In the genomic region with DNA sequence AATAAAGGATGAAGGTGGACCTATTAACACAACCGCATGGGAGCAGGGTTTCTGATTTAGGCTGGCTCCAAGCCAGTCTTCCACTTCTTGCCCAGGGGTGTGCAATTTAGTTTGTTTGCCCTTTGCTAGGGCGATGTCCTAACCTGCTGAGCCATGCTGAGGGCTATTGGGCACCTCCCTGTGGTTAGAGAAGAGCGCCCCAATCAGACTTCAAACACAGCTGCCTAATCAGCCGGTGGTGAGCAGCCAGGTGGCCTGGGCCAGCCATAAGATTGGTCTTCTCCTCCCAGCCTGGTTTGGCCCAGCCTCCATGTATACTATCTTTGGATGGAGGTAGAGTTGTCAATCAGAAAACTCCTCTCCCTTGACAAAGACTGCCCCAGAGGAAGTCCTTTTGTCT, we compare ENCODE assay signal across 1 cellular context.
TF ChIP-seq lines count a peak whose summit lies in the region.

No MANE protein-coding gene starts in this region.

TF ChIP-seq in K562, 482 proteins besides CTCF, POLR2A, EP300 and RAD21:
- TF ChIP-seq HDGF (IDR thresholded peaks at IDR 0.05) (no peak), ELF4 (CRISPR knock-in tag; IDR thresholded peaks at IDR 0.05) (no peak), TCF3 (CRISPR knock-in tag; IDR thresholded peaks at IDR 0.05) (0 out of 2 replicates have a peak, but pooled peaks have one; percentile 12), E2F6 (IDR thresholded peaks at IDR 0.05; ENCODE audit: borderline replicate concordance in 1 of 2, extremely low read depth in 1 of 2, insufficient read depth in 1 of 2, insufficient read length in 1 of 2, low read depth in 1 of 2, low read length in 1 of 2, poor library complexity in 1 of 2, severe bottlenecking in 1 of 2) (peak in 1 of 2 experiments; percentile 56), AFF4 (CRISPR knock-in tag; IDR thresholded peaks at IDR 0.05) (no peak), NFYB (IDR thresholded peaks at IDR 0.05; ENCODE audit: extremely low read depth, insufficient read length) (peak; percentile 12), GATAD2A (IDR thresholded peaks at IDR 0.05) (no peak), L3MBTL2 (IDR thresholded peaks at IDR 0.05) (peak; percentile 53; the same call in 1 of the 2 replicates), TCF7 (IDR thresholded peaks at IDR 0.05; ENCODE audit: borderline replicate concordance) (no peak), LCOR (CRISPR knock-in tag; IDR thresholded peaks at IDR 0.05) (no peak), BRF1 (IDR thresholded peaks at IDR 0.05; ENCODE audit: borderline replicate concordance, extremely low read depth, insufficient read length) (no peak), ADNP (tag; IDR thresholded peaks at IDR 0.05) (no peak), ZKSCAN8 (CRISPR knock-in tag; IDR thresholded peaks at IDR 0.05) (no peak), ZBED1 (IDR thresholded peaks at IDR 0.05) (no peak)
- TF ChIP-seq, protein P1, sequence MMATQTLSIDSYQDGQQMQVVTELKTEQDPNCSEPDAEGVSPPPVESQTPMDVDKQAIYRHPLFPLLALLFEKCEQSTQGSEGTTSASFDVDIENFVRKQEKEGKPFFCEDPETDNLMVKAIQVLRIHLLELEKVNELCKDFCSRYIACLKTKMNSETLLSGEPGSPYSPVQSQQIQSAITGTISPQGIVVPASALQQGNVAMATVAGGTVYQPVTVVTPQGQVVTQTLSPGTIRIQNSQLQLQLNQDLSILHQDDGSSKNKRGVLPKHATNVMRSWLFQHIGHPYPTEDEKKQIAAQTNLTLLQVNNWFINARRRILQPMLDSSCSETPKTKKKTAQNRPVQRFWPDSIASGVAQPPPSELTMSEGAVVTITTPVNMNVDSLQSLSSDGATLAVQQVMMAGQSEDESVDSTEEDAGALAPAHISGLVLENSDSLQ (IDR thresholded peaks at IDR 0.05), result 0 out of 2 replicates have a peak, but pooled peaks have one; percentile 6
